Comparison of ENCODE assay signal across 8 cellular contexts in genomic region chr20:38725959-38726848, GRCh38. TPM values are rescaled to one million over a fixed set of nuclear protein-coding genes. Genes with fewer than 3 reads are reported as not detected.
DNase-seq lines count a peak whose midpoint lies in the region; ATAC-seq and TF ChIP-seq lines count a peak whose summit lies in the region.

No MANE protein-coding gene starts in this region.

- in situ Hi-C loops in IMR-90 (cut with MboI; ENCODE audit: low sequenced_read_pairs): loop anchor here (25.0 kb wide), 2 partner anchors 111 to 264 kb away; partner anchors contain the start of gene RALGAPB

- H4K20me1 ChIP-seq in IMR-90 (ENCODE audit: insufficient read depth, low read length): peaks cover 9% of the 10 kb centered on the region

- H2BK15ac ChIP-seq in IMR-90 (ENCODE audit: low read depth, low read length): no peak overlapping the region

- intact Hi-C loops in IMR-90 (cut with micrococcal nuclease) (no loop called here), activated B cell treated with CpG ODN at 0.5 μM for 24 hours (cut with micrococcal nuclease) (loop anchor here (1.0 to 5.0 kb wide), 4 partner anchors 25 to 321 kb away; no protein-coding TSS in a partner anchor)

- H3K27ac Mint-ChIP-seq in activated B cell treated with CpG ODN at 0.5 μM for 24 hours: peak overlapping the region; percentile 63

- peak; percentile 35; the same call in 1 of the 2 replicates for TF ChIP-seq RAD21 in IMR-90 (IDR thresholded peaks at IDR 0.05; ENCODE audit: low read length)

- peak; percentile 11 for DNase-seq in IMR-90
- peak; percentile 34 for DNase-seq in activated B cell treated with CpG ODN at 0.5 μM for 24 hours
- peak; percentile 39 for DNase-seq in fibroblast of pulmonary artery (ENCODE audit: low read depth)
- peak; percentile 33 for DNase-seq in stimulated activated CD4-positive, alpha-beta T cell treated with anti-CD3 and anti-CD28 coated beads, Interleukin-12 subunit alpha, Interleukin-12 subunit beta, amount 100 ng/mL, for 4 hours
- DNase-seq in stimulated activated naive CD4-positive, alpha-beta T cell treated with Interleukin-2 at 50 U/mL for 16 hours (lab: John Stamatoyannopoulos, UW): no peak
- no peak for DNase-seq in NCI-H510A (lab: John Stamatoyannopoulos, UW)

- no peak overlapping the region for H2AFZ ChIP-seq in IMR-90 (replicated peaks; ENCODE audit: low read length, poor library complexity)

- H3K9me3 ChIP-seq in IMR-90 (ENCODE audit: control insufficient read depth, insufficient read depth, low read length): peaks cover 10% of the 10 kb centered on the region; the same call in 1 of the 2 replicates

- H4K5ac ChIP-seq in IMR-90 (ENCODE audit: low read depth, low read length): no peak overlapping the region

- H3K14ac ChIP-seq in IMR-90 (replicated peaks; ENCODE audit: low read depth, low read length): no peak overlapping the region

- H3K4ac ChIP-seq in IMR-90 (ENCODE audit: low read depth, low read length): no peak overlapping the region

- peaks cover 79% of the 10 kb centered on the region for H3K4me1 Mint-ChIP-seq in activated B cell treated with CpG ODN at 0.5 μM for 24 hours

- dilution Hi-C loops in IMR-90 (cut with HindIII; ENCODE audit: low sequenced_read_pairs, unreplicated experiment): no loop called here

- peak; percentile 67 for TF ChIP-seq CTCF in C4-2B (conservative IDR thresholded peaks at IDR 0.05)
- TF ChIP-seq CTCF in IMR-90 (conservative IDR thresholded peaks at IDR 0.05; ENCODE audit: low read depth, low read length): peak; percentile 34; the same call in 1 of the 2 replicates
- no peak for TF ChIP-seq CTCF in activated B cell treated with CpG ODN at 0.5 μM for 24 hours (IDR thresholded peaks at IDR 0.05)
- TF ChIP-seq CTCF in fibroblast of pulmonary artery (IDR thresholded peaks at IDR 0.05; ENCODE audit: low read length, missing control alignments): peak; percentile 47

- no peaks in the 10 kb centered on the region for H3K36me3 Mint-ChIP-seq in activated B cell treated with CpG ODN at 0.5 μM for 24 hours (ENCODE audit: low read depth)

- no peak for TF ChIP-seq POLR2A in IMR-90 (IDR thresholded peaks at IDR 0.05; ENCODE audit: low read depth, low read length)

- H3K27me3 ChIP-seq in IMR-90 (ENCODE audit: control insufficient read depth, insufficient read depth, low read length): peaks cover 92% of the 10 kb centered on the region

- POLR2A ChIA-PET in IMR-90 (lab: Charles Lee; ENCODE audit: unreplicated experiment): no interaction called here
- POLR2A ChIA-PET in activated B cell treated with CpG ODN at 0.5 μM for 24 hours (lab: Charles Lee): interaction anchor here (0.5 to 1.0 kb wide), 2 partner anchors 122 to 236 kb away, joined by 3 read pairs; no protein-coding TSS in a partner anchor

- H3K9me1 ChIP-seq in IMR-90 (ENCODE audit: insufficient read depth, low read length): no peaks in the 10 kb centered on the region; the same call in 1 of the 2 replicates

- H3K4me1 ChIP-seq in IMR-90 (ENCODE audit: control insufficient read depth, insufficient read depth, low read length): no peaks in the 10 kb centered on the region; the same call in 1 of the 2 replicates

- H2AK5ac ChIP-seq in IMR-90 (ENCODE audit: low read depth, low read length): no peak overlapping the region

- no peak overlapping the region for H3K4me2 ChIP-seq in IMR-90 (ENCODE audit: low read depth, low read length)

- no peak overlapping the region for H3K9ac ChIP-seq in IMR-90 (ENCODE audit: low read depth, low read length)

- no peak overlapping the region for H2BK120ac ChIP-seq in IMR-90 (ENCODE audit: low read depth, low read length)

- no peaks in the 10 kb centered on the region for H3K36me3 ChIP-seq in IMR-90 (ENCODE audit: control insufficient read depth, insufficient read depth, low read length)

- H3K4me3 ChIP-seq in IMR-90 (ENCODE audit: insufficient read depth, low read depth, low read length) (no peak overlapping the region), fibroblast of pulmonary artery (replicated peaks; ENCODE audit: low read depth, low read length) (no peak overlapping the region)

- H3K23ac ChIP-seq in IMR-90 (ENCODE audit: low read depth, low read length): no peak overlapping the region

- CTCF ChIA-PET in IMR-90 (lab: Yijun Ruan, JAX) (interaction anchor here (0.6 kb wide), 1 partner anchor 14 kb away, joined by 5 read pairs; no protein-coding TSS in a partner anchor), activated B cell treated with CpG ODN at 0.5 μM for 24 hours (lab: Charles Lee) (interaction anchor here (1.0 to 2.5 kb wide), 6 partner anchors 25 to 237 kb away, joined by 3 to 17 read pairs (median 6); partner anchors contain the start of genes DHX35 and PPP1R16B)

- H2BK5ac ChIP-seq in IMR-90 (ENCODE audit: low read depth, low read length, poor library complexity, severe bottlenecking): no peak overlapping the region

- ATAC-seq in IMR-90 (ENCODE audit: low read depth) (peak; percentile 32; the same call in 1 of the 2 replicates), activated B cell treated with CpG ODN at 0.5 μM for 24 hours (ENCODE audit: low read depth) (no peak), HG03280 (IDR thresholded peaks at IDR 0.05; ENCODE audit: unreplicated experiment) (no peak)

- BruUV-seq in IMR-90 (replicated peaks; lab: Mats Ljungman, UMichigan): no TSS peak

- no peak overlapping the region for H4K8ac ChIP-seq in IMR-90 (ENCODE audit: low read depth in 2 of 2, low read length in 2 of 2)

- H3K27me3 Mint-ChIP-seq in activated B cell treated with CpG ODN at 0.5 μM for 24 hours: peaks cover 81% of the 10 kb centered on the region

- H3K79me1 ChIP-seq in IMR-90 (ENCODE audit: low read depth in 1 of 2, low read length in 2 of 2): no peaks in the 10 kb centered on the region

- H2BK20ac ChIP-seq in IMR-90 (ENCODE audit: low read depth, low read length): no peak overlapping the region

- H3K18ac ChIP-seq in IMR-90 (ENCODE audit: low read depth, low read length): no peak overlapping the region

- peak overlapping the region; percentile 23 for H2AK9ac ChIP-seq in IMR-90 (replicated peaks; ENCODE audit: low read depth, low read length, poor library complexity)

- H3K4me3 Mint-ChIP-seq in activated B cell treated with CpG ODN at 0.5 μM for 24 hours: peak overlapping the region; percentile 61

- H3K27ac ChIP-seq in C4-2B: no peak overlapping the region
- no peak overlapping the region for H3K27ac ChIP-seq in IMR-90 (ENCODE audit: insufficient read depth, low read length)

- H4K91ac ChIP-seq in IMR-90 (ENCODE audit: insufficient read depth, low read depth, low read length): no peak overlapping the region

- WGBS in IMR-90 (ENCODE audit: extremely low coverage in 2 of 2, insufficient read length in 1 of 2), 2 experiments: 8% methylated on average over 24 of the region's 49 CpGs; no CpG with 5 or more reads in 1 of the 2 experiments

- no peak overlapping the region for H3K56ac ChIP-seq in IMR-90 (ENCODE audit: extremely low read depth, insufficient read depth, low read length)

- no peaks in the 10 kb centered on the region for H3K9me3 Mint-ChIP-seq in activated B cell treated with CpG ODN at 0.5 μM for 24 hours

TF ChIP-seq in IMR-90, 13 proteins besides CTCF, POLR2A, EP300 and RAD21:
- TF ChIP-seq RCOR1 (IDR thresholded peaks at IDR 0.05; ENCODE audit: insufficient replicate concordance, low read length) (no peak), CEBPB (IDR thresholded peaks at IDR 0.05; ENCODE audit: low read depth, low read length) (no peak), BHLHE40 (IDR thresholded peaks at IDR 0.05; ENCODE audit: low read depth, low read length) (no peak), USF2 (IDR thresholded peaks at IDR 0.05; ENCODE audit: low read depth, low read length) (no peak), NFE2L2 (IDR thresholded peaks at IDR 0.05; ENCODE audit: low read depth, low read length) (no peak), RFX5 (IDR thresholded peaks at IDR 0.05; ENCODE audit: low read depth, low read length) (no peak), MAZ (IDR thresholded peaks at IDR 0.05; ENCODE audit: borderline replicate concordance, low read depth, low read length) (no peak), CHD1 (IDR thresholded peaks at IDR 0.05; ENCODE audit: low read depth, low read length) (no peak), ELK1 (IDR thresholded peaks at IDR 0.05; ENCODE audit: borderline replicate concordance, low read depth, low read length) (no peak), MXI1 (IDR thresholded peaks at IDR 0.05; ENCODE audit: borderline replicate concordance, low read depth, low read length) (no peak), FOS (IDR thresholded peaks at IDR 0.05; ENCODE audit: low read depth, low read length) (no peak), SMC3 (IDR thresholded peaks at IDR 0.05; ENCODE audit: low read depth, low read length) (no peak), MAFK (IDR thresholded peaks at IDR 0.05; ENCODE audit: low read depth, low read length) (no peak)

RNA-seq across cellular contexts. Expression of gene SLC32A1, which starts 1.9 kb away (rescaled TPM):
- not detected in 2 replicates for total RNA-seq in IMR-90 (2012; rRNA removed)
- polyA plus RNA-seq in IMR-90 (2012; rRNA removed): not detected in 2 replicates
- polyA plus RNA-seq in IMR-90 (2012; cell fraction: cytosol; rRNA removed): not detected in 2 replicates
- not detected in 2 replicates for polyA plus RNA-seq in IMR-90 (2012; cell fraction: nucleus; rRNA removed; ENCODE audit: low replicate concordance)
- total RNA-seq in activated B cell treated with CpG ODN at 0.5 μM for 24 hours: not detected in 2 replicates

RNA-seq across cellular contexts. Expression of gene ACTR5, which starts 22.1 kb away (rescaled TPM):
- total RNA-seq in IMR-90 (2012; rRNA removed): 5.3 and 6.6 TPM in 2 replicates
- polyA plus RNA-seq in IMR-90 (2012; rRNA removed): 5.9 and 6.2 TPM in 2 replicates
- 4.1 and 4.2 TPM in 2 replicates for polyA plus RNA-seq in IMR-90 (2012; cell fraction: cytosol; rRNA removed)
- 17.4 and 19.0 TPM in 2 replicates for polyA plus RNA-seq in IMR-90 (2012; cell fraction: nucleus; rRNA removed; ENCODE audit: low replicate concordance)
- 12.8 and 13.7 TPM in 2 replicates for total RNA-seq in activated B cell treated with CpG ODN at 0.5 μM for 24 hours

Comparison
In these comparisons a context has a peak if more than half of its experiments do, and no peak if none do; other contexts are left out.
1. DNase-seq: peak in IMR-90 (single experiment), activated B cell treated with CpG ODN at 0.5 μM for 24 hours (single experiment), fibroblast of pulmonary artery (single experiment) and stimulated activated CD4-positive, alpha-beta T cell treated with anti-CD3 and anti-CD28 coated beads, Interleukin-12 subunit alpha, Interleukin-12 subunit beta, amount 100 ng/mL, for 4 hours (single experiment); none in stimulated activated naive CD4-positive, alpha-beta T cell treated with Interleukin-2 at 50 U/mL for 16 hours (single experiment) and NCI-H510A (single experiment).